ENCODE assay signal across 38 cellular contexts in genomic region chr4:115668396-115668795, GRCh38.
"Had no signal": no experiment of that assay in that cellular context is flagged by ENCODE, and none has a peak within 500 bp of the region (broad histone marks: within the 10 kb centered on the region; RNA-seq: fewer than 3 reads in every experiment).

No MANE protein-coding gene starts in this region.

- H3K27me3 ChIP-seq: adrenal gland, ascending aorta, body of pancreas, brain microvascular endothelial cell, breast epithelium, cardiac muscle cell had no signal

- DNase-seq: activated effector memory CD4-positive, alpha-beta T cell treated with anti-CD3 and anti-CD28 coated beads, Interleukin-2, amount 50 U/mL, for 16 hours; activated effector memory CD4-positive, alpha-beta T cell treated with Interleukin-2 at 50 U/mL for 16 hours; activated gamma-delta T cell; activated gamma-delta T cell treated with Interleukin-2 at 50 U/mL for 16 hours; activated naive CD4-positive, alpha-beta T cell; activated naive CD4-positive, alpha-beta T cell treated with anti-CD3 and anti-CD28 coated beads for 36 hours; activated naive CD4-positive, alpha-beta T cell treated with anti-CD3 and anti-CD28 coated beads, Interleukin-2, amount 10 ng/mL, durations not matched to agents 7 days and 5 days; activated naive CD4-positive, alpha-beta T cell treated with anti-CD3 and anti-CD28 coated beads, Interleukin-2, amount 50 U/mL, for 16 hours; activated naive CD4-positive, alpha-beta T cell treated with Interleukin-2 at 50 U/mL for 16 hours; activated naive CD8-positive, alpha-beta T cell treated with anti-CD3 and anti-CD28 coated beads for 36 hours; activated naive CD8-positive, alpha-beta T cell treated with anti-CD3 and anti-CD28 coated beads, Interleukin-2, amount 10 ng/mL, durations not matched to agents 7 days and 5 days; activated naive CD8-positive, alpha-beta T cell treated with anti-CD3 and anti-CD28 coated beads, Interleukin-2, amount 50 U/mL, for 24 hours; activated T-cell treated with anti-CD3 and anti-CD28 coated beads, Interleukin-2, amount 50 U/mL, for 1 hour; activated T-cell treated with anti-CD3 and anti-CD28 coated beads, Interleukin-2, amount 50 U/mL, for 24 hours; activated T-cell treated with anti-CD3 and anti-CD28 coated beads, Interleukin-2, amount 50 U/mL, for 4 hours; activated T-cell treated with anti-CD3 and anti-CD28 coated beads, Interleukin-2, amount 50 U/mL, for 48 hours; activated T-cell treated with anti-CD3 and anti-CD28 coated beads, Interleukin-2, amount 50 U/mL, for 72 hours; adrenal gland; amniotic stem cell; amygdala; anterior cingulate cortex; aorta; body of pancreas; brain microvascular endothelial cell; caudate nucleus; central memory CD4-positive, alpha-beta T cell; cerebellar nuclear complex had no signal

- H3K36me3 ChIP-seq: adrenal gland, ascending aorta, brain microvascular endothelial cell, breast epithelium, cardiac muscle cell had no signal

- H3K9me3 Mint-ChIP-seq: activated naive CD4-positive, alpha-beta T cell treated with anti-CD3 and anti-CD28 coated beads for 36 hours; activated naive CD4-positive, alpha-beta T cell treated with anti-CD3 and anti-CD28 coated beads, Interleukin-2, amount 50 U/mL, for 24 hours; activated naive CD8-positive, alpha-beta T cell treated with anti-CD3 and anti-CD28 coated beads for 36 hours; activated naive CD8-positive, alpha-beta T cell treated with anti-CD3 and anti-CD28 coated beads, Interleukin-2, amount 10 ng/mL, durations not matched to agents 7 days and 5 days; activated naive CD8-positive, alpha-beta T cell treated with anti-CD3 and anti-CD28 coated beads, Interleukin-2, amount 50 U/mL, for 24 hours; activated T-cell treated with anti-CD3 and anti-CD28 coated beads, Interleukin-2, amount 50 U/mL, for 24 hours; activated T-cell treated with anti-CD3 and anti-CD28 coated beads, Interleukin-2, amount 50 U/mL, for 4 hours; activated T-helper 1 cell treated with anti-CD3 and anti-CD28 coated beads, Interleukin-12 subunit alpha, Interleukin-12 subunit beta, Interleukin-2, Interleukin-4 antibody, amounts not matched to agents 30 ng/mL and 10 ng/mL and 1 ng/mL, durations not matched to agents 14 hours and 24 hours and 36 hours; activated T-helper 17 cell treated with anti-CD3 and anti-CD28 coated beads, Interleukin-2, amount 50 U/mL, for 72 hours; activated T-helper 2 cell treated with anti-CD3 and anti-CD28 coated beads, Interferon-gamma antibody, Interleukin-2, Interleukin-4, amounts not matched to agents 10 μg/mL and 5 μg/mL and 100 μg/mL, durations not matched to agents 14 hours and 24 hours and 36 hours; brain had no signal

- H3K4me1 ChIP-seq: adrenal gland, ascending aorta, body of pancreas, breast epithelium had no signal

- H3K27ac Mint-ChIP-seq: activated naive CD4-positive, alpha-beta T cell treated with anti-CD3 and anti-CD28 coated beads for 36 hours; activated naive CD4-positive, alpha-beta T cell treated with anti-CD3 and anti-CD28 coated beads, Interleukin-2, amount 10 ng/mL, durations not matched to agents 7 days and 5 days; activated naive CD4-positive, alpha-beta T cell treated with anti-CD3 and anti-CD28 coated beads, Interleukin-2, amount 50 U/mL, for 24 hours; activated naive CD4-positive, alpha-beta T cell treated with anti-CD3 and anti-CD28 coated beads, Interleukin-2, amount 50 U/mL, for 72 hours; activated naive CD8-positive, alpha-beta T cell; activated naive CD8-positive, alpha-beta T cell treated with anti-CD3 and anti-CD28 coated beads for 36 hours; activated naive CD8-positive, alpha-beta T cell treated with anti-CD3 and anti-CD28 coated beads, Interleukin-2, amount 10 ng/mL, durations not matched to agents 7 days and 5 days; activated naive CD8-positive, alpha-beta T cell treated with anti-CD3 and anti-CD28 coated beads, Interleukin-2, amount 50 U/mL, for 24 hours; activated T-cell treated with anti-CD3 and anti-CD28 coated beads, Interleukin-2, amount 50 U/mL, for 24 hours; activated T-cell treated with anti-CD3 and anti-CD28 coated beads, Interleukin-2, amount 50 U/mL, for 72 hours; activated T-helper 1 cell treated with anti-CD3 and anti-CD28 coated beads, Interleukin-12 subunit alpha, Interleukin-12 subunit beta, Interleukin-2, Interleukin-4 antibody, amounts not matched to agents 30 ng/mL and 10 ng/mL and 1 ng/mL, durations not matched to agents 14 hours and 24 hours and 36 hours; activated T-helper 17 cell treated with anti-CD3 and anti-CD28 coated beads, Interleukin-2, amount 50 U/mL, for 72 hours; activated T-helper 2 cell treated with anti-CD3 and anti-CD28 coated beads, Interferon-gamma antibody, Interleukin-2, Interleukin-4, amounts not matched to agents 10 μg/mL and 5 μg/mL and 100 μg/mL, durations not matched to agents 14 hours and 24 hours and 36 hours; brain had no signal

- H3K4me3 Mint-ChIP-seq: activated naive CD4-positive, alpha-beta T cell treated with anti-CD3 and anti-CD28 coated beads for 36 hours; activated naive CD4-positive, alpha-beta T cell treated with anti-CD3 and anti-CD28 coated beads, Interleukin-2, amount 10 ng/mL, durations not matched to agents 7 days and 5 days; activated naive CD4-positive, alpha-beta T cell treated with anti-CD3 and anti-CD28 coated beads, Interleukin-2, amount 50 U/mL, for 24 hours; activated naive CD8-positive, alpha-beta T cell; activated naive CD8-positive, alpha-beta T cell treated with anti-CD3 and anti-CD28 coated beads for 36 hours; activated naive CD8-positive, alpha-beta T cell treated with anti-CD3 and anti-CD28 coated beads, Interleukin-2, amount 10 ng/mL, durations not matched to agents 7 days and 5 days; activated naive CD8-positive, alpha-beta T cell treated with anti-CD3 and anti-CD28 coated beads, Interleukin-2, amount 50 U/mL, for 24 hours; activated T-cell treated with anti-CD3 and anti-CD28 coated beads, Interleukin-2, amount 50 U/mL, for 24 hours; activated T-cell treated with anti-CD3 and anti-CD28 coated beads, Interleukin-2, amount 50 U/mL, for 4 hours; activated T-cell treated with anti-CD3 and anti-CD28 coated beads, Interleukin-2, amount 50 U/mL, for 72 hours; activated T-helper 1 cell treated with anti-CD3 and anti-CD28 coated beads, Interleukin-12 subunit alpha, Interleukin-12 subunit beta, Interleukin-2, Interleukin-4 antibody, amounts not matched to agents 30 ng/mL and 10 ng/mL and 1 ng/mL, durations not matched to agents 14 hours and 24 hours and 36 hours; activated T-helper 17 cell treated with anti-CD3 and anti-CD28 coated beads, Interleukin-2, amount 50 U/mL, for 72 hours; brain; central memory CD8-positive, alpha-beta T cell had no signal

- H3K4me3 ChIP-seq: adrenal gland, ascending aorta, body of pancreas, breast epithelium, cardiac muscle cell had no signal

- H3K27me3 Mint-ChIP-seq: activated naive CD4-positive, alpha-beta T cell treated with anti-CD3 and anti-CD28 coated beads, Interleukin-2, amount 10 ng/mL, durations not matched to agents 7 days and 5 days; activated naive CD4-positive, alpha-beta T cell treated with anti-CD3 and anti-CD28 coated beads, Interleukin-2, amount 50 U/mL, for 24 hours; activated naive CD8-positive, alpha-beta T cell; activated naive CD8-positive, alpha-beta T cell treated with anti-CD3 and anti-CD28 coated beads for 36 hours; activated naive CD8-positive, alpha-beta T cell treated with anti-CD3 and anti-CD28 coated beads, Interleukin-2, amount 10 ng/mL, durations not matched to agents 7 days and 5 days; activated naive CD8-positive, alpha-beta T cell treated with anti-CD3 and anti-CD28 coated beads, Interleukin-2, amount 50 U/mL, for 24 hours; activated T-cell treated with anti-CD3 and anti-CD28 coated beads, Interleukin-2, amount 50 U/mL, for 24 hours; activated T-helper 17 cell treated with anti-CD3 and anti-CD28 coated beads, Interleukin-2, amount 50 U/mL, for 72 hours; brain; central memory CD8-positive, alpha-beta T cell had no signal

- H3K36me3 Mint-ChIP-seq: activated naive CD4-positive, alpha-beta T cell treated with anti-CD3 and anti-CD28 coated beads, Interleukin-2, amount 10 ng/mL, durations not matched to agents 7 days and 5 days; activated naive CD4-positive, alpha-beta T cell treated with anti-CD3 and anti-CD28 coated beads, Interleukin-2, amount 50 U/mL, for 24 hours; activated naive CD4-positive, alpha-beta T cell treated with anti-CD3 and anti-CD28 coated beads, Interleukin-2, amount 50 U/mL, for 72 hours; activated naive CD8-positive, alpha-beta T cell; activated naive CD8-positive, alpha-beta T cell treated with anti-CD3 and anti-CD28 coated beads for 36 hours; activated naive CD8-positive, alpha-beta T cell treated with anti-CD3 and anti-CD28 coated beads, Interleukin-2, amount 10 ng/mL, durations not matched to agents 7 days and 5 days; brain had no signal

- H3K9me3 ChIP-seq: adrenal gland, ascending aorta, body of pancreas, breast epithelium had no signal

- H3K4me1 Mint-ChIP-seq: activated naive CD4-positive, alpha-beta T cell treated with anti-CD3 and anti-CD28 coated beads, Interleukin-2, amount 10 ng/mL, durations not matched to agents 7 days and 5 days; activated naive CD4-positive, alpha-beta T cell treated with anti-CD3 and anti-CD28 coated beads, Interleukin-2, amount 50 U/mL, for 24 hours; activated naive CD8-positive, alpha-beta T cell treated with anti-CD3 and anti-CD28 coated beads for 36 hours; activated naive CD8-positive, alpha-beta T cell treated with anti-CD3 and anti-CD28 coated beads, Interleukin-2, amount 10 ng/mL, durations not matched to agents 7 days and 5 days; activated naive CD8-positive, alpha-beta T cell treated with anti-CD3 and anti-CD28 coated beads, Interleukin-2, amount 50 U/mL, for 24 hours; activated T-helper 17 cell treated with anti-CD3 and anti-CD28 coated beads, Interleukin-2, amount 50 U/mL, for 72 hours; central memory CD8-positive, alpha-beta T cell had no signal

- H3K27ac ChIP-seq: adrenal gland, ascending aorta, body of pancreas, brain microvascular endothelial cell, breast epithelium, cardiac muscle cell had no signal
